32 cellular contexts compared by ENCODE assay signal in the genomic region with DNA sequence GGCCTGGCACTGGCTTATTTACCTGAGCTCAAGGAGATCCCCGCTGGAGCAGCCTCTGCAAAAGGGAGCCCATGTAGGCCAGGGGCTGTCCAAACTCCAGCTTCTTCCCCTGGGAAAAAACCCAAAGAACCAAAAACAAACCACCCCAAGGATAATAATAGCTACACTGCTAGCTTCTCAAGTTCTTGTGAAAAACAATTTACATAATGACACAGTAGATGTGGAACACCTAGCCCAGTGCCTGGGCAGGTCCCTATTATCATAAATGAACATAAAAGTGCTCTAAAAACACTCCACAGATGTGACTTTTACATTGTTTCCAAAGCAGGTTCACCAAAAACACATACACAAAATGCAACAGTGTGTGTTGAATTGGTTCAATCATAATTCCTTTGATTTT. TPM values are rescaled to one million over a fixed set of nuclear protein-coding genes. Genes with fewer than 3 reads are reported as not detected.
"Had no signal": no experiment of that assay in that cellular context is flagged by ENCODE, and none has a peak within 500 bp of the region (broad histone marks: within the 10 kb centered on the region; RNA-seq: fewer than 3 reads in every experiment).

No MANE protein-coding gene starts in this region.

- H3K27ac Mint-ChIP-seq: activated CD4-positive, alpha-beta memory T cell treated with anti-CD3 and anti-CD28 coated beads for 36 hours; activated CD4-positive, alpha-beta T cell treated with anti-CD3 and anti-CD28 coated beads for 36 hours; activated CD8-positive, alpha-beta memory T cell treated with anti-CD3 and anti-CD28 coated beads, Interleukin-2, amount 10 ng/mL, durations not matched to agents 7 days and 5 days; activated naive CD8-positive, alpha-beta T cell treated with anti-CD3 and anti-CD28 coated beads for 36 hours; T-helper 1 cell treated with Interleukin-12 subunit alpha and Interleukin-12 subunit beta and Interleukin-4 antibody, amounts not matched to agents 30 μg/mL and 1 μg/mL, for 36 hours; T-helper 2 cell treated with Interferon-gamma antibody and Interleukin-4, amounts not matched to agents 5 μg/mL and 100 μg/mL, for 36 hours; WTC11 had no signal

- H3K4me3 Mint-ChIP-seq: activated CD4-positive, alpha-beta memory T cell treated with anti-CD3 and anti-CD28 coated beads for 36 hours; activated CD4-positive, alpha-beta T cell treated with anti-CD3 and anti-CD28 coated beads for 36 hours; activated CD8-positive, alpha-beta memory T cell treated with anti-CD3 and anti-CD28 coated beads, Interleukin-2, amount 10 ng/mL, durations not matched to agents 7 days and 5 days; activated naive CD8-positive, alpha-beta T cell treated with anti-CD3 and anti-CD28 coated beads for 36 hours; T-helper 1 cell treated with Interleukin-12 subunit alpha and Interleukin-12 subunit beta and Interleukin-4 antibody, amounts not matched to agents 30 μg/mL and 1 μg/mL, for 36 hours; T-helper 2 cell treated with Interferon-gamma antibody and Interleukin-4, amounts not matched to agents 5 μg/mL and 100 μg/mL, for 36 hours; WTC11 had no signal

- DNase-seq: activated CD4-positive, alpha-beta memory T cell treated with anti-CD3 and anti-CD28 coated beads for 36 hours; activated CD4-positive, alpha-beta T cell treated with anti-CD3 and anti-CD28 coated beads for 36 hours; activated CD4-positive, alpha-beta T cell treated with anti-CD3 and anti-CD28 coated beads, Interleukin-2, amount 50 U/mL, for 1 hour; activated CD8-positive, alpha-beta memory T cell treated with anti-CD3 and anti-CD28 coated beads, Interleukin-2, amount 10 ng/mL, durations not matched to agents 7 days and 5 days; activated CD8-positive, alpha-beta memory T cell treated with anti-CD3 and anti-CD28 coated beads, Interleukin-2, amount 50 U/mL, for 48 hours; activated effector memory CD4-positive, alpha-beta T cell treated with Interleukin-2 at 50 U/mL for 16 hours; activated naive CD4-positive, alpha-beta T cell treated with anti-CD3 and anti-CD28 coated beads, Interleukin-2, amount 50 U/mL, for 16 hours; activated naive CD8-positive, alpha-beta T cell treated with anti-CD3 and anti-CD28 coated beads for 36 hours; activated T-cell treated with anti-CD3 and anti-CD28 coated beads, Interleukin-2, amount 50 U/mL, for 48 hours; amniotic stem cell; Karpas-422; KBM-7; NCI-H1105; NCI-H1417 treated with DMSO at 0.1 percent for 48 hours; NCI-H187 treated with DMSO at 0.1 percent for 48 hours; NCI-H2081; NCI-H2171 treated with DMSO at 0.1 percent for 48 hours; NCI-H226; NCI-H524 treated with DMSO at 0.1 percent for 48 hours; PC-3; Peyer's patch; RPMI8226; SHP77 treated with DMSO at 0.1 percent for 48 hours; SK-N-SH had no signal

- H3K36me3 Mint-ChIP-seq: WTC11 had no signal

- H3K4me2 ChIP-seq: SK-N-SH had no signal

- H3K4me1 Mint-ChIP-seq: activated CD4-positive, alpha-beta T cell treated with anti-CD3 and anti-CD28 coated beads for 36 hours; activated CD8-positive, alpha-beta memory T cell treated with anti-CD3 and anti-CD28 coated beads, Interleukin-2, amount 10 ng/mL, durations not matched to agents 7 days and 5 days; activated naive CD8-positive, alpha-beta T cell treated with anti-CD3 and anti-CD28 coated beads for 36 hours had no signal

- H3K4me3 ChIP-seq: ascending aorta, cardiac muscle cell, Peyer's patch, SJSA1 had no signal

- H3K27ac ChIP-seq: ascending aorta, cardiac muscle cell, Peyer's patch, SJSA1 had no signal

- H3K27me3 ChIP-seq: ascending aorta, cardiac muscle cell, Peyer's patch, SJSA1 had no signal

- H3K9ac ChIP-seq: SK-N-SH had no signal

- FAIRE-seq: TTC549 had no signal

- H3K27me3 Mint-ChIP-seq: activated CD4-positive, alpha-beta memory T cell treated with anti-CD3 and anti-CD28 coated beads for 36 hours; activated CD4-positive, alpha-beta T cell treated with anti-CD3 and anti-CD28 coated beads for 36 hours; activated CD8-positive, alpha-beta memory T cell treated with anti-CD3 and anti-CD28 coated beads, Interleukin-2, amount 10 ng/mL, durations not matched to agents 7 days and 5 days; activated naive CD8-positive, alpha-beta T cell treated with anti-CD3 and anti-CD28 coated beads for 36 hours had no signal

- H3K9me3 ChIP-seq: ascending aorta, Peyer's patch, SJSA1, SK-N-SH had no signal

- H3K9me3 Mint-ChIP-seq: activated CD4-positive, alpha-beta memory T cell treated with anti-CD3 and anti-CD28 coated beads for 36 hours; activated naive CD8-positive, alpha-beta T cell treated with anti-CD3 and anti-CD28 coated beads for 36 hours; T-helper 1 cell treated with Interleukin-12 subunit alpha and Interleukin-12 subunit beta and Interleukin-4 antibody, amounts not matched to agents 30 μg/mL and 1 μg/mL, for 36 hours; T-helper 2 cell treated with Interferon-gamma antibody and Interleukin-4, amounts not matched to agents 5 μg/mL and 100 μg/mL, for 36 hours; WTC11 had no signal

- ATAC-seq: activated CD4-positive, alpha-beta T cell treated with anti-CD3 and anti-CD28 coated beads for 36 hours; activated CD4-positive, CD25-positive, alpha-beta regulatory T cell treated with anti-CD3 and anti-CD28 coated beads, Interleukin-2, amount 50 U/mL, for 24 hours; activated CD8-positive, alpha-beta memory T cell treated with anti-CD3 and anti-CD28 coated beads, Interleukin-2, amount 10 ng/mL, durations not matched to agents 7 days and 5 days; PC-3; WTC11 had no signal

RNA-seq across cellular contexts. Expression of a gene that starts 27.3 kb away (rescaled TPM):
- total RNA-seq: PC-3 had no signal
